Comparison of ENCODE assay signal across 15 cellular contexts in the genomic region with DNA sequence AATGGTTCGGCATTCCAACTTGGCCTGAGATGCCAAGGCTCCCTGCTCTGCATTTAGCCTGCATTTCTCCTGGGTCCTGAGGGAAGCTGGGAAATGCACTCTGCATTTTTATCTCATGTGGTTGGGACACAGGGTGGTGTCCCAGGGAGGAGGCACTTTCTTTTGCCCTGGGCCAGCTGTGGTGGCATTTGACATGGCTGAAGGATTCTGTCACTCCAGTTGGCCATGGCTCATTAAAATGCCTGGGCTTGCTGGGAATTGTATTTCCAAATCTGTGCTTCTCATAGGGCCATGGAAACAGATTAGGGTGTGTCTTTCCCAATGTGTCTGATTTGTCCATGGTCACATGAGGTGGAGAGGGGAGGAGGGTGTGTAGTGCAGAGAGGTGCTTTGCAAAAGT.
"Had no signal": no experiment of that assay in that cellular context is flagged by ENCODE, and none has a peak within 500 bp of the region (broad histone marks: within the 10 kb centered on the region; RNA-seq: fewer than 3 reads in every experiment).

No MANE protein-coding gene starts in this region.

- H3K9me3 Mint-ChIP-seq: activated naive CD8-positive, alpha-beta T cell treated with anti-CD3 and anti-CD28 coated beads for 36 hours; effector memory CD8-positive, alpha-beta T cell; nephron; T-helper 2 cell treated with Interferon-gamma antibody and Interleukin-4, amounts not matched to agents 5 μg/mL and 100 μg/mL, for 36 hours had no signal

- H3K4me3 Mint-ChIP-seq: activated naive CD8-positive, alpha-beta T cell treated with anti-CD3 and anti-CD28 coated beads for 36 hours; effector memory CD8-positive, alpha-beta T cell; nephron; stimulated activated memory B cell treated with anti-CD40 and anti-IgM and Interleukin-4, amounts not matched to agents 10 μg/mL and 1 μg/mL and 100 μg/mL, for 72 hours; T-helper 2 cell treated with Interferon-gamma antibody and Interleukin-4, amounts not matched to agents 5 μg/mL and 100 μg/mL, for 36 hours had no signal

- H3K4me1 ChIP-seq: foreskin keratinocyte, prostate gland, spleen, testis, upper lobe of right lung had no signal

- H3K27me3 ChIP-seq: cardiac muscle cell, foreskin keratinocyte, spleen, testis, upper lobe of right lung had no signal

- H3K27ac ChIP-seq: cardiac muscle cell, foreskin keratinocyte, prostate gland, spleen, upper lobe of right lung had no signal

- H3K4me1 Mint-ChIP-seq: activated naive CD8-positive, alpha-beta T cell treated with anti-CD3 and anti-CD28 coated beads for 36 hours; stimulated activated memory B cell treated with anti-CD40 and anti-IgM and Interleukin-4, amounts not matched to agents 10 μg/mL and 1 μg/mL and 100 μg/mL, for 72 hours had no signal

- H3K9me3 ChIP-seq: prostate gland, testis, upper lobe of right lung had no signal

- H3K27ac Mint-ChIP-seq: activated naive CD8-positive, alpha-beta T cell treated with anti-CD3 and anti-CD28 coated beads for 36 hours; effector memory CD8-positive, alpha-beta T cell; nephron; stimulated activated memory B cell treated with anti-CD40 and anti-IgM and Interleukin-4, amounts not matched to agents 10 μg/mL and 1 μg/mL and 100 μg/mL, for 72 hours; T-helper 2 cell treated with Interferon-gamma antibody and Interleukin-4, amounts not matched to agents 5 μg/mL and 100 μg/mL, for 36 hours had no signal

- DNase-seq: activated CD4-positive, alpha-beta T cell treated with anti-CD3 and anti-CD28 coated beads, Interleukin-2, amount 50 U/mL, for 4 hours; activated naive CD8-positive, alpha-beta T cell treated with anti-CD3 and anti-CD28 coated beads for 36 hours; amniotic stem cell; effector memory CD8-positive, alpha-beta T cell; foreskin keratinocyte; spleen; stimulated activated CD4-positive, alpha-beta T cell treated with anti-CD3 and anti-CD28 coated beads, Interleukin-4, amount 100 ng/mL, for 4 hours; testis; upper lobe of right lung had no signal

- H3K4me3 ChIP-seq: cardiac muscle cell, prostate gland, spleen, testis, upper lobe of right lung had no signal

- H3K36me3 Mint-ChIP-seq: activated naive CD8-positive, alpha-beta T cell treated with anti-CD3 and anti-CD28 coated beads for 36 hours; stimulated activated memory B cell treated with anti-CD40 and anti-IgM and Interleukin-4, amounts not matched to agents 10 μg/mL and 1 μg/mL and 100 μg/mL, for 72 hours had no signal

- H3K27me3 Mint-ChIP-seq: stimulated activated memory B cell treated with anti-CD40 and anti-IgM and Interleukin-4, amounts not matched to agents 10 μg/mL and 1 μg/mL and 100 μg/mL, for 72 hours had no signal

- H3K36me3 ChIP-seq: cardiac muscle cell, prostate gland, spleen, upper lobe of right lung had no signal

- ATAC-seq: effector memory CD8-positive, alpha-beta T cell; foreskin keratinocyte; sciatic nerve; stimulated activated memory B cell treated with anti-CD40 and anti-IgM and Interleukin-4, amounts not matched to agents 10 μg/mL and 1 μg/mL and 100 μg/mL, for 72 hours; upper lobe of right lung had no signal
